Comparison of ENCODE assay signal across 21 cellular contexts in genomic region chr13:33763021-33763420, GRCh38.
"Had no signal": no experiment of that assay in that cellular context is flagged by ENCODE, and none has a peak within 500 bp of the region (broad histone marks: within the 10 kb centered on the region; RNA-seq: fewer than 3 reads in every experiment).

No MANE protein-coding gene starts in this region.

- H3K27ac Mint-ChIP-seq: natural killer cell treated with Interleukin-12 subunit alpha and Interleukin-12 subunit beta and Interleukin-15 and Interleukin-18, amount 100 ng/mL, for 72 hours had no signal

- DNase-seq: activated CD4-positive, alpha-beta T cell treated with anti-CD3 and anti-CD28 coated beads, Interleukin-2, amount 50 U/mL, for 1 hour; activated CD8-positive, alpha-beta memory T cell treated with anti-CD3 and anti-CD28 coated beads, Interleukin-2, amount 50 U/mL, for 4 hours; activated effector memory CD4-positive, alpha-beta T cell treated with anti-CD3 and anti-CD28 coated beads, Interleukin-2, amount 50 U/mL, for 16 hours; activated naive CD4-positive, alpha-beta T cell treated with anti-CD3 and anti-CD28 coated beads, Interleukin-2, amount 50 U/mL, for 16 hours; activated T-cell treated with anti-CD3 and anti-CD28 coated beads, Interleukin-2, amount 50 U/mL, for 48 hours; brain microvascular endothelial cell; colonic mucosa; gastrocnemius medialis; head of caudate nucleus; lower lobe of right lung; retina; stimulated activated CD4-positive, alpha-beta T cell treated with anti-CD3 and anti-CD28 coated beads, Interleukin-12 subunit alpha, Interleukin-12 subunit beta, amount 100 ng/mL, for 4 hours; stimulated activated CD4-positive, alpha-beta T cell treated with anti-CD3 and anti-CD28 coated beads, Interleukin-1b, Interleukin-23, amount 100 ng/mL, for 48 hours; stimulated activated CD8-positive, alpha-beta memory T cell treated with anti-CD3 and anti-CD28 coated beads, Interleukin-4, amount 100 ng/mL, for 48 hours; stimulated activated naive CD4-positive, alpha-beta T cell treated with Interleukin-2 at 50 U/mL for 16 hours; substantia nigra; T1000; tibial artery had no signal

- H3K4me3 ChIP-seq: colonic mucosa, gastrocnemius medialis, lower lobe of right lung, tibial artery had no signal

- H3K9me3 Mint-ChIP-seq: central memory CD8-positive, alpha-beta T cell had no signal

- H3K4me1 Mint-ChIP-seq: central memory CD8-positive, alpha-beta T cell had no signal

- ATAC-seq: activated CD4-positive, CD25-positive, alpha-beta regulatory T cell treated with anti-CD3 and anti-CD28 coated beads, Interleukin-2, amount 50 U/mL, for 24 hours; gastrocnemius medialis; lower lobe of right lung; natural killer cell treated with Interleukin-12 subunit alpha and Interleukin-12 subunit beta and Interleukin-15 and Interleukin-18, amount 100 ng/mL, for 72 hours had no signal

- H3K36me3 Mint-ChIP-seq: natural killer cell treated with Interleukin-12 subunit alpha and Interleukin-12 subunit beta and Interleukin-15 and Interleukin-18, amount 100 ng/mL, for 72 hours had no signal

- H3K4me3 Mint-ChIP-seq: central memory CD8-positive, alpha-beta T cell; natural killer cell treated with Interleukin-12 subunit alpha and Interleukin-12 subunit beta and Interleukin-15 and Interleukin-18, amount 100 ng/mL, for 72 hours had no signal
